ENCODE assay signal across 16 cellular contexts in the genomic region with DNA sequence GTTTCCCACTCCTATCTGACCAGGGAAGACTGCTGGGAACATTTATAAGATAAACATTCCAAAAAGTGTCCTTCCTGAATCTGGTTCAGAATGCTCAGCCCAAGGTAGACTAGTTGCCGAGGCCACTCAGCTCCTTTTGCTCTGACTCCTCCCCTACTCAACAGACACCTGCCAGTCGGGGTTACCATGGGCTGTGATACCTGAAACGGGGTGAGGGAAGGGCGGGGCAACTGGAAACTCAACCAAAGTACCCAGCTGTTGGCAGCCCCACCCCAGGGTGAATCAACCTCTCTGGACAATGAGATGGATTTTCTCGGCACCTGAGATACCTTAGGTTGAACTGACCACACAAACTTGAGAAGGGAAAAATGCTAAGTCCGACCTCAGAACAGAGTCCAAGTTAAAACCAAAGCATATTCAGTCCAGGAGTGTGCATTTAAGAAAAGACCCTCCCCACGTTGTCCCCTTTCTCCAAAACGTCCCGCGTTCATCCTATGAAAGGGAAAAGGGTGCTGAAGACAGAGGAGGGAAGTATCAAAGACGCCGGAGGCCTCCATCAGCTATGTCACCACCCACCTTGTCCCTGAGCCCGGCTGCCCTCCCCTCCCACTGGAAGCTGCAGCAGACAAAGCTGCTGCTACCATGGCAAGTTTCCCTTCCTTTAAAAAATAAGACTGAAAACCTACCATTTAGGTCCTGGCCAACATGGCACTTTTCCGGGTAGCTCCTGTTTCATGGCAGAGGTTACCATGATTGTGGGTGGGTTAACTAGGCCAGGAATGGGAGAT.
DNase-seq lines count a peak whose midpoint lies in the region; ATAC-seq and TF ChIP-seq lines count a peak whose summit lies in the region.
"Had no signal": no experiment of that assay in that cellular context is flagged by ENCODE, and none has a peak within 500 bp of the region (broad histone marks: within the 10 kb centered on the region; RNA-seq: fewer than 3 reads in every experiment).

No MANE protein-coding gene starts in this region.

- H3K4me1 ChIP-seq in endodermal cell (ENCODE audit: control insufficient read depth, insufficient read depth, low read length) (no peaks in the 10 kb centered on the region), esophagus squamous epithelium (peaks cover 14 to 69% (median 16%) of the 10 kb centered on the region in 3 donors)

- H3K27me3 Mint-ChIP-seq in endodermal cell (ENCODE audit: insufficient read depth): no peaks in the 10 kb centered on the region
- no peaks in the 10 kb centered on the region for H3K27me3 Mint-ChIP-seq in activated CD8-positive, alpha-beta memory T cell treated with anti-CD3 and anti-CD28 coated beads, Interleukin-2, amount 10 ng/mL, durations not matched to agents 7 days and 5 days
- H3K27me3 Mint-ChIP-seq: IgD-negative memory B cell had no signal

- no peak for TF ChIP-seq POLR2A in esophagus squamous epithelium (IDR thresholded peaks at IDR 0.05)

- H3K4me1 Mint-ChIP-seq in endodermal cell: peaks cover 5% of the 10 kb centered on the region
- H3K4me1 Mint-ChIP-seq in activated CD8-positive, alpha-beta memory T cell treated with anti-CD3 and anti-CD28 coated beads, Interleukin-2, amount 10 ng/mL, durations not matched to agents 7 days and 5 days: peaks cover 12% of the 10 kb centered on the region

- TF ChIP-seq CTCF in endodermal cell (conservative IDR thresholded peaks at IDR 0.05) (no peak), esophagus squamous epithelium (IDR thresholded peaks at IDR 0.05) (no peak)

- H3K36me3 ChIP-seq in endodermal cell (ENCODE audit: control insufficient read depth, insufficient read depth, low read length): peaks cover 3% of the 10 kb centered on the region
- peaks cover 0 to 24% (median 0%) of the 10 kb centered on the region in 3 donors for H3K36me3 ChIP-seq in esophagus squamous epithelium

- peaks cover 14% of the 10 kb centered on the region for H3K9me3 Mint-ChIP-seq in endodermal cell
- no peaks in the 10 kb centered on the region for H3K9me3 Mint-ChIP-seq in activated CD8-positive, alpha-beta memory T cell treated with anti-CD3 and anti-CD28 coated beads, Interleukin-2, amount 10 ng/mL, durations not matched to agents 7 days and 5 days (ENCODE audit: low read depth)
- H3K9me3 Mint-ChIP-seq: IgD-negative memory B cell had no signal

- H3K4me3 Mint-ChIP-seq in endodermal cell: no peak overlapping the region
- H3K4me3 Mint-ChIP-seq in activated CD8-positive, alpha-beta memory T cell treated with anti-CD3 and anti-CD28 coated beads, Interleukin-2, amount 10 ng/mL, durations not matched to agents 7 days and 5 days: no peak overlapping the region

- H3K9ac ChIP-seq in endodermal cell (ENCODE audit: extremely low read depth, low read length, poor library complexity, severe bottlenecking): no peak overlapping the region

- H3K4me3 ChIP-seq in endodermal cell (ENCODE audit: low read length) (no peak overlapping the region), esophagus squamous epithelium (no peak overlapping the region)

- CTCF ChIA-PET in activated CD8-positive, alpha-beta memory T cell treated with anti-CD3 and anti-CD28 coated beads, Interleukin-2, amount 10 ng/mL, durations not matched to agents 7 days and 5 days (lab: Charles Lee): interaction anchor here (0.5 kb wide), 1 partner anchor 171 kb away, joined by 3 read pairs; no protein-coding TSS in a partner anchor

- H3K9me3 ChIP-seq in endodermal cell (ENCODE audit: control insufficient read depth, low read length): peaks cover 12% of the 10 kb centered on the region
- no peaks in the 10 kb centered on the region for H3K9me3 ChIP-seq in esophagus squamous epithelium

- H3K27ac ChIP-seq in endodermal cell (ENCODE audit: low read depth, low read length): no peak overlapping the region
- peak overlapping the region; percentile 18 for H3K27ac ChIP-seq in substantia nigra (ENCODE audit: low read depth, low read length, poor library complexity, severe bottlenecking)
- H3K27ac ChIP-seq in esophagus squamous epithelium: peak overlapping the region in 2 of 4 donors; percentile 16 to 70
- H3K27ac ChIP-seq: C4-2B had no signal

- H3K36me3 Mint-ChIP-seq in endodermal cell (ENCODE audit: low read depth): peaks cover 17% of the 10 kb centered on the region
- H3K36me3 Mint-ChIP-seq in activated CD8-positive, alpha-beta memory T cell treated with anti-CD3 and anti-CD28 coated beads, Interleukin-2, amount 10 ng/mL, durations not matched to agents 7 days and 5 days: peaks cover 13% of the 10 kb centered on the region

- ATAC-seq in activated CD8-positive, alpha-beta memory T cell treated with anti-CD3 and anti-CD28 coated beads, Interleukin-2, amount 10 ng/mL, durations not matched to agents 7 days and 5 days: no peak
- no peak for ATAC-seq in HG03108 (IDR thresholded peaks at IDR 0.05; ENCODE audit: unreplicated experiment)

- intact Hi-C loops in esophagus squamous epithelium (cut with DNase I): no loop called here

- DNase-seq in NCI-H187 treated with DMSO at 0.1 percent for 48 hours (lab: John Stamatoyannopoulos, UW): peak; percentile 20
- peak; percentile 56 for DNase-seq in SW480 (ENCODE audit: low spot score)
- DNase-seq in endodermal cell: peak; percentile 24
- DNase-seq in substantia nigra (lab: John Stamatoyannopoulos, UW): no peak
- no peak for DNase-seq in activated CD8-positive, alpha-beta memory T cell treated with anti-CD3 and anti-CD28 coated beads, Interleukin-2, amount 10 ng/mL, durations not matched to agents 7 days and 5 days
- DNase-seq in esophagus squamous epithelium (lab: John Stamatoyannopoulos, UW): no peak
- DNase-seq: EL, H7, NCI-H1105 treated with DMSO at 0.1 percent for 48 hours, NCI-H1694 treated with DMSO at 0.1 percent for 48 hours, NCI-H2171, NCI-H446, NCI-H82 had no signal

- no peak overlapping the region for H3K27ac Mint-ChIP-seq in endodermal cell
- no peak overlapping the region for H3K27ac Mint-ChIP-seq in activated CD8-positive, alpha-beta memory T cell treated with anti-CD3 and anti-CD28 coated beads, Interleukin-2, amount 10 ng/mL, durations not matched to agents 7 days and 5 days

- WGBS in endodermal cell (ENCODE audit: insufficient coverage in 1 of 2, insufficient read length in 1 of 2), 2 experiments: 95% methylated on average over 9 to 14 of the region's 14 CpGs
- 85 to 97% methylated on average over 9 to 14 of the region's 14 CpGs for WGBS in esophagus squamous epithelium, 2 donors

- no peaks in the 10 kb centered on the region for H3K27me3 ChIP-seq in endodermal cell (ENCODE audit: control insufficient read depth, insufficient read depth, low read length, poor library complexity, severe bottlenecking)
- H3K27me3 ChIP-seq in esophagus squamous epithelium: no peaks in the 10 kb centered on the region

Comparison
In these comparisons a context has a peak if more than half of its experiments do, and no peak if none do; other contexts are left out.
1. DNase-seq: peak in NCI-H187 treated with DMSO at 0.1 percent for 48 hours (single experiment), SW480 (single experiment) and endodermal cell (single experiment); none in substantia nigra (0 of 49), activated CD8-positive, alpha-beta memory T cell treated with anti-CD3 and anti-CD28 coated beads, Interleukin-2, amount 10 ng/mL, durations not matched to agents 7 days and 5 days (single experiment) and esophagus squamous epithelium (single experiment).